ENCODE assay signal across 8 cellular contexts in the genomic region with DNA sequence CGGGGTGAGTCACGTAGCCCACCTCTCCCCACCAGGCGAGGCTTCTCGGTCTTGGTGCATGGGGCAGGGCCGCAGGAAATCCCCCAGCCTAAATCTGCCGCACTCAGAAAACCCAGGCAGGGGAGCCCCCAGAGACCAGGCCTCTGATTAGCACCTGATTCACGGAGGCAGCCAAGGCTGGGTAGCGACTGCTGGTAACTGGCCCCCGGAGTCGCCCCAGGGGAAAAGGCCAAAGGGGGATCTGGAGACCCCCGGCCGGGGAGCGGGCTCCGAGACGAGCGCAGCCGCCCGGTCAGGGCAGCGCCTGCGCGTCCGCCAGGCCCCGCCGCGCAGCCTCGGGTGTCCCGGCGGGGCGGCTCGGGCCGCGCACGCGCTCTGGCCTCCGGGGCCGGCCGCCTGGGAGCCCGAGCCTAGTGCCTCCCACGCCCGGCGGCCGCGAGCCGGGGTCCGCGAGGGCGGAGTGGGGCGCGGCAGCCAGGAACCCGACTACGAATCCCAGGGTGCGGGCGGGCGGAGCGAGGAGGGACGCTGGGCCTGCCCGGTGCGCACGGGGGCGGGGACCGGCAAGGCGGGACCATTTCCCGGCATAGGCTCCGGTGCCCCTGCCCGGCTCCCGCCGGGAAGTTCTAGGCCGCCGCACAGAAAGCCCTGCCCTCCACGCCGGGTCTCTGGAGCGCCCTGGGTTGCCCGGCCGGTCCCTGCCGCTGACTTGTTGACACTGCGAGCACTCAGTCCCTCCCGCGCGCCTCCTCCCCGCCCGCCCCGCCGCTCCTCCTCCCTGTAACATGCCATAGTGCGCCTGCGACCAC. TPM values are rescaled to one million over a fixed set of nuclear protein-coding genes. Genes with fewer than 3 reads are reported as not detected.
DNase-seq lines count a peak whose midpoint lies in the region; TF ChIP-seq lines count a peak whose summit lies in the region.

A gene with protein sequence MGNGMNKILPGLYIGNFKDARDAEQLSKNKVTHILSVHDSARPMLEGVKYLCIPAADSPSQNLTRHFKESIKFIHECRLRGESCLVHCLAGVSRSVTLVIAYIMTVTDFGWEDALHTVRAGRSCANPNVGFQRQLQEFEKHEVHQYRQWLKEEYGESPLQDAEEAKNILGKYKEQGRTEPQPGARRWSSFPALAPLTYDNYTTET (plus strand): TSS at position 791 of the 809 bp plus-strand sequence. CDS start 53 bp downstream, outside the sequence.

- H3K79me2 ChIP-seq in OCI-LY1 (ENCODE audit: insufficient read depth, low read length): no peaks in the 10 kb centered on the region

- intact Hi-C loops in activated naive CD4-positive, alpha-beta T cell treated with anti-CD3 and anti-CD28 coated beads for 36 hours (cut with micrococcal nuclease): loop anchor here (1.0 to 5.0 kb wide), 10 partner anchors 25 to 255 kb away; no protein-coding TSS in a partner anchor

- H3K27ac ChIP-seq in OCI-LY1 (ENCODE audit: low read depth, low read length, poor library complexity, severe bottlenecking): peak within 1 kb of the TSS; percentile 37

- H3K9me2 ChIP-seq in OCI-LY1 (ENCODE audit: low read depth, low read length): no peaks in the 10 kb centered on the region

- peak within 1 kb of the TSS; percentile 95 for H3K27ac Mint-ChIP-seq in activated naive CD4-positive, alpha-beta T cell treated with anti-CD3 and anti-CD28 coated beads for 36 hours
- peak within 1 kb of the TSS; percentile 94 for H3K27ac Mint-ChIP-seq in type B pancreatic cell

- H3K4me1 ChIP-seq in OCI-LY1 (ENCODE audit: insufficient read depth, low read length, severe bottlenecking): peaks cover 25% of the 10 kb centered on the region

- H2AFZ ChIP-seq in OCI-LY1 (ENCODE audit: low read length): no peak within 1 kb of the TSS

- peak within 1 kb of the TSS; percentile 70 for H3K4me3 ChIP-seq in OCI-LY1 (ENCODE audit: low read depth, low read length, poor library complexity, severe bottlenecking)

- H3K36me3 Mint-ChIP-seq in activated naive CD4-positive, alpha-beta T cell treated with anti-CD3 and anti-CD28 coated beads for 36 hours (ENCODE audit: low read depth): peaks cover 8% of the 10 kb centered on the region
- H3K36me3 Mint-ChIP-seq in type B pancreatic cell: no peaks in the 10 kb centered on the region

- peaks cover 67% of the 10 kb centered on the region for H3K4me1 Mint-ChIP-seq in activated naive CD4-positive, alpha-beta T cell treated with anti-CD3 and anti-CD28 coated beads for 36 hours (ENCODE audit: low read depth)
- peaks cover 9% of the 10 kb centered on the region for H3K4me1 Mint-ChIP-seq in type B pancreatic cell (ENCODE audit: unreplicated experiment)

- H3K4me3 Mint-ChIP-seq in activated naive CD4-positive, alpha-beta T cell treated with anti-CD3 and anti-CD28 coated beads for 36 hours: peak within 1 kb of the TSS; percentile 92
- H3K4me3 Mint-ChIP-seq in type B pancreatic cell: peak within 1 kb of the TSS; percentile 97

- no peaks in the 10 kb centered on the region for H3K9me3 Mint-ChIP-seq in activated naive CD4-positive, alpha-beta T cell treated with anti-CD3 and anti-CD28 coated beads for 36 hours
- H3K9me3 Mint-ChIP-seq in type B pancreatic cell: no peaks in the 10 kb centered on the region

- H3K27me3 Mint-ChIP-seq in activated naive CD4-positive, alpha-beta T cell treated with anti-CD3 and anti-CD28 coated beads for 36 hours (ENCODE audit: low read depth): no peaks in the 10 kb centered on the region
- H3K27me3 Mint-ChIP-seq in type B pancreatic cell: peaks cover 8% of the 10 kb centered on the region

- TF ChIP-seq CTCF in OCI-LY1 (IDR thresholded peaks at IDR 0.05; ENCODE audit: low read length) (no peak), type B pancreatic cell (conservative IDR thresholded peaks at IDR 0.05) (no peak)

- POLR2A ChIA-PET in HEK293T (lab: Yijun Ruan, JAX): no interaction called here

- no peaks in the 10 kb centered on the region for H3F3A ChIP-seq in OCI-LY1 (ENCODE audit: insufficient read depth, low read length)

- no peaks in the 10 kb centered on the region for H4K20me1 ChIP-seq in OCI-LY1 (ENCODE audit: insufficient read depth, low read length)

- peak; percentile 71 for DNase-seq in GM04504 (ENCODE audit: low read depth)
- DNase-seq in HEK293T (ENCODE audit: extremely low spot score): peak; percentile 96
- peak; percentile 85 for DNase-seq in activated naive CD4-positive, alpha-beta T cell treated with anti-CD3 and anti-CD28 coated beads for 36 hours
- peak; percentile 88 for DNase-seq in glomerular visceral epithelial cell (ENCODE audit: extremely low spot score)
- peak; percentile 72 for DNase-seq in pons (ENCODE audit: low spot score)
- DNase-seq in type B pancreatic cell (ENCODE audit: extremely low spot score, unreplicated experiment): peak; percentile 89
- no peak for DNase-seq in NCI-H2196 treated with DMSO at 0.1 percent for 48 hours (lab: John Stamatoyannopoulos, UW; ENCODE audit: unreplicated experiment)

- H3K27me3 ChIP-seq in OCI-LY1 (ENCODE audit: insufficient read depth, low read length): no peaks in the 10 kb centered on the region; the same call in 1 of the 2 replicates

- H3K4me2 ChIP-seq in OCI-LY1 (ENCODE audit: low read length): peak within 1 kb of the TSS; percentile 81

- CTCF ChIA-PET in HEK293T (lab: Yijun Ruan, JAX): no interaction called here
- CTCF ChIA-PET in activated naive CD4-positive, alpha-beta T cell treated with anti-CD3 and anti-CD28 coated beads for 36 hours (lab: Charles Lee): no interaction called here

- H3K36me3 ChIP-seq in OCI-LY1 (ENCODE audit: insufficient read depth, low read length): no peaks in the 10 kb centered on the region; the same call in 1 of the 2 replicates

- H3K9me3 ChIP-seq in OCI-LY1 (ENCODE audit: low read length): 0 out of 2 replicates have a peak, but pooled peaks cover 4% of the 10 kb centered on the region

- H3K9ac ChIP-seq in OCI-LY1 (ENCODE audit: low read length): peak within 1 kb of the TSS; percentile 74

TF ChIP-seq in HEK293T, 16 proteins besides CTCF, POLR2A, EP300 and RAD21:
- TF ChIP-seq FOXK2 (IDR thresholded peaks at IDR 0.05): no peak
- no peak for TF ChIP-seq ELF4 (IDR thresholded peaks at IDR 0.05)
- no peak for TF ChIP-seq ZNF384 (IDR thresholded peaks at IDR 0.05)
- no peak for TF ChIP-seq SP1 (IDR thresholded peaks at IDR 0.05)
- no peak for TF ChIP-seq TARDBP (IDR thresholded peaks at IDR 0.05)
- TF ChIP-seq L3MBTL2 (conservative IDR thresholded peaks at IDR 0.05): 0 out of 2 replicates have a peak, but pooled peaks have one; percentile 16
- no peak for TF ChIP-seq BHLHE40 (IDR thresholded peaks at IDR 0.05; ENCODE audit: borderline replicate concordance)
- peak; percentile 18; the same call in 1 of the 2 replicates for TF ChIP-seq ARNT (IDR thresholded peaks at IDR 0.05)
- TF ChIP-seq FOXA1 (IDR thresholded peaks at IDR 0.05): no peak
- TF ChIP-seq FOXM1 (IDR thresholded peaks at IDR 0.05; ENCODE audit: borderline replicate concordance): peak; percentile 50; the same call in 1 of the 2 replicates
- no peak for TF ChIP-seq SUZ12 (IDR thresholded peaks at IDR 0.05)
- no peak for TF ChIP-seq NFRKB (IDR thresholded peaks at IDR 0.05)
- TF ChIP-seq CTBP1 (IDR thresholded peaks at IDR 0.05; ENCODE audit: borderline replicate concordance): no peak
- TF ChIP-seq LEF1 (IDR thresholded peaks at IDR 0.05; ENCODE audit: borderline replicate concordance): peak; percentile 54; the same call in 1 of the 2 replicates
TF ChIP-seq in HEK293T: peak in this region for 4.

RNA-seq across cellular contexts. Expression of the gene that starts here (rescaled TPM):
- total RNA-seq in activated naive CD4-positive, alpha-beta T cell treated with anti-CD3 and anti-CD28 coated beads for 36 hours: 10 to 100 TPM; 44.6 to 46.9 TPM
- total RNA-seq in type B pancreatic cell (ENCODE audit: low replicate concordance): 20.2 and 25.0 TPM in 2 replicates
